33 cellular contexts compared by ENCODE assay signal in genomic region chr2:44945676-44946427, GRCh38. TPM values are rescaled to one million over a fixed set of nuclear protein-coding genes. Genes with fewer than 3 reads are reported as not detected.
DNase-seq lines count a peak whose midpoint lies in the region; FAIRE-seq and TF ChIP-seq lines count a peak whose summit lies in the region.
"Had no signal": no experiment of that assay in that cellular context is flagged by ENCODE, and none has a peak within 500 bp of the region (broad histone marks: within the 10 kb centered on the region; RNA-seq: fewer than 3 reads in every experiment).

No MANE protein-coding gene starts in this region.

- H3K4me1 Mint-ChIP-seq in type B pancreatic cell (ENCODE audit: unreplicated experiment) = peaks cover 33% of the 10 kb centered on the region
- H3K4me1 Mint-ChIP-seq in endothelial cell (ENCODE audit: unreplicated experiment) = peaks cover 46% of the 10 kb centered on the region

- H3F3A ChIP-seq in neural cell (ENCODE audit: insufficient read depth, low read length, poor library complexity, severe bottlenecking) = peaks cover 2% of the 10 kb centered on the region

- H3K4me1 ChIP-seq in HUES64 (ENCODE audit: insufficient read depth, low read length) = peaks cover 32% of the 10 kb centered on the region

- peaks cover 88% of the 10 kb centered on the region for H3K79me2 ChIP-seq in neural cell (replicated peaks; ENCODE audit: insufficient read depth, low read length)

- H3K9me3 ChIP-seq in HUES64 (ENCODE audit: insufficient read depth, low read depth, low read length) = no peaks in the 10 kb centered on the region
- H3K9me3 ChIP-seq in neural cell (ENCODE audit: low read length) = no peaks in the 10 kb centered on the region
- H3K9me3 ChIP-seq: esophagus squamous epithelium, ovary, right atrium auricular region, upper lobe of right lung had no signal

- peaks cover 5% of the 10 kb centered on the region; the same call in 1 of the 2 replicates for H3K36me3 ChIP-seq in HUES64 (ENCODE audit: insufficient read depth, low read length)
- no peaks in the 10 kb centered on the region for H3K36me3 ChIP-seq in bronchial epithelial cell (ENCODE audit: control insufficient read depth, insufficient read depth, low read length)
- no peaks in the 10 kb centered on the region for H3K36me3 ChIP-seq in neural cell (ENCODE audit: insufficient read depth, low read length)
- H3K36me3 ChIP-seq: cardiac muscle cell, esophagus squamous epithelium, ovary, right atrium auricular region, upper lobe of right lung had no signal

- no peak for TF ChIP-seq CTCF in bronchial epithelial cell (IDR thresholded peaks at IDR 0.05; ENCODE audit: insufficient read depth, low read length, severe bottlenecking)
- no peak for TF ChIP-seq CTCF in neural cell (IDR thresholded peaks at IDR 0.05; ENCODE audit: poor library complexity, severe bottlenecking)
- no peak for TF ChIP-seq CTCF in type B pancreatic cell (conservative IDR thresholded peaks at IDR 0.05)
- TF ChIP-seq CTCF in endothelial cell (IDR thresholded peaks at IDR 0.05; ENCODE audit: unreplicated experiment) = no peak

- H3K27ac Mint-ChIP-seq in type B pancreatic cell (no peak overlapping the region), endothelial cell (ENCODE audit: unreplicated experiment) (no peak overlapping the region)
- H3K27ac Mint-ChIP-seq: activated T-helper 1 cell treated with anti-CD3 and anti-CD28 coated beads, Interleukin-12 subunit alpha, Interleukin-12 subunit beta, Interleukin-2, Interleukin-4 antibody, amounts not matched to agents 30 ng/mL and 10 ng/mL and 1 ng/mL, durations not matched to agents 14 hours and 24 hours and 36 hours; stimulated activated effector memory CD8-positive, alpha-beta T cell treated with anti-CD3 and anti-CD28 coated beads, Interleukin-12 subunit alpha, Interleukin-12 subunit beta, amount 100 ng/mL, for 72 hours had no signal

- peaks cover 100% of the 10 kb centered on the region for H3K27me3 ChIP-seq in HUES64 (ENCODE audit: insufficient read depth, low read length)
- peaks cover 48% of the 10 kb centered on the region for H3K27me3 ChIP-seq in bronchial epithelial cell (ENCODE audit: control insufficient read depth, insufficient read depth, low read length)
- H3K27me3 ChIP-seq in neural cell (ENCODE audit: insufficient read depth, low read depth, low read length) = peaks cover 67% of the 10 kb centered on the region
- H3K27me3 ChIP-seq: ovary had no signal

- no peaks in the 10 kb centered on the region for H3K9me3 Mint-ChIP-seq in type B pancreatic cell
- no peaks in the 10 kb centered on the region for H3K9me3 Mint-ChIP-seq in endothelial cell (ENCODE audit: unreplicated experiment)
- H3K9me3 Mint-ChIP-seq: activated naive CD4-positive, alpha-beta T cell treated with anti-CD3 and anti-CD28 coated beads, Interleukin-2, amount 10 ng/mL, durations not matched to agents 7 days and 5 days; activated T-helper 1 cell treated with anti-CD3 and anti-CD28 coated beads, Interleukin-12 subunit alpha, Interleukin-12 subunit beta, Interleukin-2, Interleukin-4 antibody, amounts not matched to agents 30 ng/mL and 10 ng/mL and 1 ng/mL, durations not matched to agents 14 hours and 24 hours and 36 hours; stimulated activated effector memory CD8-positive, alpha-beta T cell treated with anti-CD3 and anti-CD28 coated beads, Interleukin-12 subunit alpha, Interleukin-12 subunit beta, amount 100 ng/mL, for 72 hours had no signal

- FAIRE-seq in bronchial epithelial cell (lab: Jason Lieb, UNC) = peak; percentile 7

- no peak for TF ChIP-seq RAD21 in neural cell (conservative IDR thresholded peaks at IDR 0.05)

- DNase-seq in bronchial epithelial cell (ENCODE audit: low read depth) (no peak), type B pancreatic cell (ENCODE audit: extremely low spot score, unreplicated experiment) (no peak), endothelial cell (ENCODE audit: low spot score) (no peak), NCI-H510A treated with DMSO at 0.1 percent for 48 hours (lab: John Stamatoyannopoulos, UW) (no peak), NCI-H1105 treated with DMSO at 0.1 percent for 48 hours (lab: John Stamatoyannopoulos, UW) (no peak)
- DNase-seq: activated CD4-positive, alpha-beta T cell treated with anti-CD3 and anti-CD28 coated beads, Interleukin-2, amount 50 U/mL, for 4 hours; activated CD4-positive, CD25-positive, alpha-beta regulatory T cell; activated CD8-positive, alpha-beta memory T cell treated with anti-CD3 and anti-CD28 coated beads, Interleukin-2, amount 50 U/mL, for 4 hours; activated naive CD4-positive, alpha-beta T cell treated with anti-CD3 and anti-CD28 coated beads, Interleukin-2, amount 10 ng/mL, durations not matched to agents 7 days and 5 days; amniotic stem cell; DND-41; esophagus squamous epithelium; foreskin melanocyte; hippocampal formation; IMR-90; mesenchymal stem cell; NCI-H1092; NCI-H187 treated with DMSO at 0.1 percent for 48 hours; NCI-H2171 treated with DMSO at 0.1 percent for 48 hours; NCI-H524; ovary; PC-3; Right ventricle myocardium superior; stimulated activated CD4-positive, alpha-beta T cell treated with anti-CD3 and anti-CD28 coated beads, Interleukin-4, amount 100 ng/mL, for 1 hour; T1000; upper lobe of right lung had no signal

- H3K4me2 ChIP-seq in neural cell (ENCODE audit: low read length) = peak overlapping the region; percentile 41

- H3K27ac ChIP-seq in HUES64 (ENCODE audit: low read depth, low read length) = no peak overlapping the region; the same call in 1 of the 2 replicates
- peak overlapping the region; percentile 83 for H3K27ac ChIP-seq in neural cell (ENCODE audit: low read length)
- H3K27ac ChIP-seq: C4-2B, cardiac muscle cell, esophagus squamous epithelium, ovary, right atrium auricular region, upper lobe of right lung had no signal

- H3K4me3 ChIP-seq in HUES64 (ENCODE audit: low read length) = peak overlapping the region; percentile 52; the same call in 1 of the 2 replicates
- H3K4me3 ChIP-seq in bronchial epithelial cell (ENCODE audit: low read depth, low read length) = no peak overlapping the region
- peak overlapping the region; percentile 84 for H3K4me3 ChIP-seq in neural cell (ENCODE audit: low read length)
- H3K4me3 ChIP-seq: cardiac muscle cell, esophagus squamous epithelium, ovary, right atrium auricular region, upper lobe of right lung had no signal

- H4K20me1 ChIP-seq in neural cell (ENCODE audit: insufficient read depth) = no peaks in the 10 kb centered on the region

- H3K36me3 Mint-ChIP-seq in type B pancreatic cell (no peaks in the 10 kb centered on the region), endothelial cell (ENCODE audit: low read depth, unreplicated experiment) (peaks cover 6% of the 10 kb centered on the region)
- H3K36me3 Mint-ChIP-seq: activated naive CD4-positive, alpha-beta T cell treated with anti-CD3 and anti-CD28 coated beads, Interleukin-2, amount 10 ng/mL, durations not matched to agents 7 days and 5 days; stimulated activated effector memory CD8-positive, alpha-beta T cell treated with anti-CD3 and anti-CD28 coated beads, Interleukin-12 subunit alpha, Interleukin-12 subunit beta, amount 100 ng/mL, for 72 hours had no signal

- no peak for TF ChIP-seq EP300 in neural cell (conservative IDR thresholded peaks at IDR 0.05; ENCODE audit: poor library complexity, severe bottlenecking)

- no peaks in the 10 kb centered on the region for H3K9me2 ChIP-seq in neural cell (ENCODE audit: insufficient read depth, low read length)

- H3K9ac ChIP-seq in HUES64 (ENCODE audit: low read depth, low read length) (no peak overlapping the region), neural cell (ENCODE audit: low read length) (peak overlapping the region; percentile 80)

- H3K4me3 Mint-ChIP-seq in type B pancreatic cell (peak overlapping the region; percentile 70), endothelial cell (ENCODE audit: unreplicated experiment) (no peak overlapping the region)
- H3K4me3 Mint-ChIP-seq: activated naive CD4-positive, alpha-beta T cell treated with anti-CD3 and anti-CD28 coated beads, Interleukin-2, amount 10 ng/mL, durations not matched to agents 7 days and 5 days; activated T-helper 1 cell treated with anti-CD3 and anti-CD28 coated beads, Interleukin-12 subunit alpha, Interleukin-12 subunit beta, Interleukin-2, Interleukin-4 antibody, amounts not matched to agents 30 ng/mL and 10 ng/mL and 1 ng/mL, durations not matched to agents 14 hours and 24 hours and 36 hours had no signal

- H3K27me3 Mint-ChIP-seq in type B pancreatic cell (peaks cover 97% of the 10 kb centered on the region), endothelial cell (ENCODE audit: unreplicated experiment) (peaks cover 58% of the 10 kb centered on the region)

- under 1% methylated on average over 14 of the region's 17 CpGs for WGBS in HUES64

- no peak overlapping the region for H2AFZ ChIP-seq in neural cell (ENCODE audit: low read depth, low read length)

TF ChIP-seq in neural cell, 6 proteins besides CTCF, POLR2A, EP300 and RAD21 (continues in another document):
- TF ChIP-seq SMC3 (conservative IDR thresholded peaks at IDR 0.05; ENCODE audit: poor library complexity) = no peak
- no peak for TF ChIP-seq MXI1 (conservative IDR thresholded peaks at IDR 0.05; ENCODE audit: poor library complexity, severe bottlenecking)
- no peak for TF ChIP-seq TAF1 (IDR thresholded peaks at IDR 0.05; ENCODE audit: low read depth)
- no peak for TF ChIP-seq POLR2AphosphoS5 (IDR thresholded peaks at IDR 0.05)
- TF ChIP-seq EZH2 (IDR thresholded peaks at IDR 0.05; ENCODE audit: borderline replicate concordance, insufficient read depth, low read length, poor library complexity, severe bottlenecking) = no peak

RNA-seq across cellular contexts. Expression of gene SIX3, which starts 4.3 kb away (rescaled TPM):
- polyA plus RNA-seq in HUES64 (2013, experiment 1 of 2) = 0.25 TPM
- polyA plus RNA-seq in HUES64 (2013, experiment 2 of 2) = not detected
- total RNA-seq in bronchial epithelial cell (not detected in 2 replicates), type B pancreatic cell (ENCODE audit: low replicate concordance) (0.68 TPM in 1 of 2 replicates, not detected in the other), endothelial cell (ENCODE audit: unreplicated experiment) (not detected)
- 8.7 and 9.8 TPM in 2 replicates for polyA plus RNA-seq in neural cell
- polyA minus RNA-seq in neural cell = 11.2 and 13.8 TPM in 2 replicates
- total RNA-seq: activated T-helper 1 cell treated with anti-CD3 and anti-CD28 coated beads, Interleukin-12 subunit alpha, Interleukin-12 subunit beta, Interleukin-2, Interleukin-4 antibody, amounts not matched to agents 30 ng/mL and 10 ng/mL and 1 ng/mL, durations not matched to agents 14 hours and 24 hours and 36 hours; cardiac muscle cell; esophagus squamous epithelium; IMR-90; ovary; right atrium auricular region; Right ventricle myocardium superior; upper lobe of right lung had no signal
- polyA plus RNA-seq: cardiac muscle cell, IMR-90, ovary had no signal
